In genomic region chr19:50890422-50891252, GRCh38 we compare ENCODE assay signal across 1 cellular context.
TF ChIP-seq lines count a peak whose summit lies in the region.

No MANE protein-coding gene starts in this region.

TF ChIP-seq in GM12878, 131 proteins besides CTCF, POLR2A, EP300 and RAD21 (continues in another document):
- TF ChIP-seq RUNX3 (IDR thresholded peaks at IDR 0.05; ENCODE audit: low read length) (peak; percentile 80), ZNF207 (IDR thresholded peaks at IDR 0.05; ENCODE audit: borderline replicate concordance) (no peak), ZNF687 (IDR thresholded peaks at IDR 0.05) (peak; percentile 55), RAD51 (IDR thresholded peaks at IDR 0.05) (peak; percentile 61; the same call in 1 of the 2 replicates), HDGF (IDR thresholded peaks at IDR 0.05) (peak; percentile 81; the same call in 1 of the 2 replicates), CEBPB (IDR thresholded peaks at IDR 0.05; ENCODE audit: borderline replicate concordance in 1 of 2, low read depth in 2 of 2, low read length in 2 of 2) (0 out of 4 replicates have a peak, but pooled peaks of 1 of the 2 experiments have one; percentile 13), YBX1 (IDR thresholded peaks at IDR 0.05) (no peak), MEF2A (IDR thresholded peaks at IDR 0.05; ENCODE audit: insufficient read depth, low read depth, low read length) (peak; percentile 77; the same call in 1 of the 2 replicates), FOXM1 (IDR thresholded peaks at IDR 0.05; ENCODE audit: low read depth, low read length) (peak; percentile 80; the same call in 1 of the 2 replicates), IKZF2 (IDR thresholded peaks at IDR 0.05) (peak; percentile 51 to 53; a peak in 2 of 4 replicates), TCF3 (IDR thresholded peaks at IDR 0.05; ENCODE audit: borderline replicate concordance, insufficient read depth, low read depth, low read length) (peak; percentile 26; the same call in 1 of the 2 replicates), LARP7 (IDR thresholded peaks at IDR 0.05) (no peak), JUNB (IDR thresholded peaks at IDR 0.05) (peak; percentile 57), MEF2B (IDR thresholded peaks at IDR 0.05; ENCODE audit: partially characterized antibody, poor library complexity, severe bottlenecking) (peak; percentile 79), SREBF2 (IDR thresholded peaks at IDR 0.05; ENCODE audit: low read length) (no peak), SMAD1 (IDR thresholded peaks at IDR 0.05; ENCODE audit: low read depth, partially characterized antibody) (no peak), ESRRA (IDR thresholded peaks at IDR 0.05; ENCODE audit: low read length) (no peak), SKIL (IDR thresholded peaks at IDR 0.05; ENCODE audit: low read depth, poor library complexity, severe bottlenecking) (peak; percentile 80), RB1 (IDR thresholded peaks at IDR 0.05; ENCODE audit: borderline replicate concordance) (no peak), RFX5 (IDR thresholded peaks at IDR 0.05; ENCODE audit: low read depth, low read length) (no peak), DPF2 (IDR thresholded peaks at IDR 0.05) (peak; percentile 75), NR2F1 (conservative IDR thresholded peaks at IDR 0.05) (peak; percentile 65), BMI1 (IDR thresholded peaks at IDR 0.05; ENCODE audit: borderline replicate concordance) (0 out of 2 replicates have a peak, but pooled peaks have one; percentile 14), NFIC (IDR thresholded peaks at IDR 0.05; ENCODE audit: low read depth, low read length) (peak; percentile 89; the same call in 1 of the 2 replicates), CUX1 (IDR thresholded peaks at IDR 0.05; ENCODE audit: insufficient replicate concordance, low read depth, low read length) (peak; percentile 73), BCL11A (IDR thresholded peaks at IDR 0.05; ENCODE audit: low read depth, low read length) (peak; percentile 42; the same call in 1 of the 2 replicates), BCL3 (IDR thresholded peaks at IDR 0.05; ENCODE audit: borderline replicate concordance, insufficient read depth, low read depth, low read length, poor library complexity, severe bottlenecking) (peak; percentile 88), USF1 (IDR thresholded peaks at IDR 0.05; ENCODE audit: borderline replicate concordance, extremely low read length, insufficient read depth, low read depth, low read length) (no peak), ATF7 (IDR thresholded peaks at IDR 0.05; ENCODE audit: low read depth) (peak; percentile 86), EED (IDR thresholded peaks at IDR 0.05; ENCODE audit: low read depth) (0 out of 2 replicates have a peak, but pooled peaks have one; percentile 2), BCLAF1 (IDR thresholded peaks at IDR 0.05) (no peak), ZNF592 (IDR thresholded peaks at IDR 0.05) (peak; percentile 63; the same call in 1 of the 2 replicates), SUZ12 (IDR thresholded peaks at IDR 0.05; ENCODE audit: unreplicated experiment) (no peak), BHLHE40 (IDR thresholded peaks at IDR 0.05; ENCODE audit: borderline replicate concordance in 1 of 2, low read depth in 2 of 2, low read length in 1 of 2) (peak; percentile 70 to 85), IKZF1 (conservative IDR thresholded peaks at IDR 0.05) (peak; percentile 58), MTA2 (IDR thresholded peaks at IDR 0.05; ENCODE audit: low read depth) (peak; percentile 43; the same call in 1 of the 2 replicates), CHD2 (IDR thresholded peaks at IDR 0.05; ENCODE audit: borderline replicate concordance, low read depth, low read length) (peak; percentile 55; the same call in 1 of the 2 replicates)
